Comparison of ENCODE assay signal across 1 cellular context in genomic region chr15:32677238-32677750, GRCh38.
A peak's percentile ranks its signal among the peaks of the same experiment; 100 is the strongest.
TF ChIP-seq lines count a peak whose summit lies in the region.

No MANE protein-coding gene starts in this region.

TF ChIP-seq in HepG2, 621 proteins besides CTCF, POLR2A, EP300 and RAD21 (continued from another document and continues in another):
- TF ChIP-seq IRF9 (CRISPR knock-in tag; IDR thresholded peaks at IDR 0.05; ENCODE audit: borderline replicate concordance): no peak
- TF ChIP-seq FOXA1 (IDR thresholded peaks at IDR 0.05): no peak
- peak; percentile 70 for TF ChIP-seq FOXA1 (CRISPR knock-in tag; IDR thresholded peaks at IDR 0.05)
- peak; percentile 48; the same call in 1 of the 2 replicates for TF ChIP-seq FOXK1 (CRISPR knock-in tag; IDR thresholded peaks at IDR 0.05; ENCODE audit: borderline replicate concordance, low read depth)
- no peak for TF ChIP-seq HNRNPLL (IDR thresholded peaks at IDR 0.05; ENCODE audit: low read depth, low read length, poor library complexity, severe bottlenecking)
- no peak for TF ChIP-seq ZSCAN5A (CRISPR knock-in tag; IDR thresholded peaks at IDR 0.05; ENCODE audit: borderline replicate concordance)
- TF ChIP-seq ZNF652 (CRISPR knock-in tag; IDR thresholded peaks at IDR 0.05; ENCODE audit: borderline replicate concordance, low read depth): peak; percentile 8; the same call in 1 of the 2 replicates
- TF ChIP-seq GATAD2A (CRISPR knock-in tag; IDR thresholded peaks at IDR 0.05): peak; percentile 82
- no peak for TF ChIP-seq MLLT10 (CRISPR knock-in tag; IDR thresholded peaks at IDR 0.05)
- no peak for TF ChIP-seq ZXDC (CRISPR knock-in tag; IDR thresholded peaks at IDR 0.05)
- TF ChIP-seq ZBTB7A (CRISPR knock-in tag; IDR thresholded peaks at IDR 0.05): no peak
- TF ChIP-seq PRDM15 (CRISPR knock-in tag; IDR thresholded peaks at IDR 0.05): no peak
- peak; percentile 81 for TF ChIP-seq SRF (IDR thresholded peaks at IDR 0.05; ENCODE audit: low read depth, low read length)
- no peak for TF ChIP-seq CENPX (CRISPR knock-in tag; IDR thresholded peaks at IDR 0.05)
- no peak for TF ChIP-seq SNAPC5 (CRISPR knock-in tag; IDR thresholded peaks at IDR 0.05; ENCODE audit: borderline replicate concordance)
- no peak for TF ChIP-seq ZBTB25 (CRISPR knock-in tag; IDR thresholded peaks at IDR 0.05)
- peak; percentile 43; the same call in 1 of the 2 replicates for TF ChIP-seq ZGPAT (CRISPR knock-in tag; IDR thresholded peaks at IDR 0.05)
- TF ChIP-seq ONECUT2 (CRISPR knock-in tag; IDR thresholded peaks at IDR 0.05): peak; percentile 69; the same call in 1 of the 2 replicates
- no peak for TF ChIP-seq DMTF1 (CRISPR knock-in tag; IDR thresholded peaks at IDR 0.05)
- TF ChIP-seq MAF1 (CRISPR knock-in tag; IDR thresholded peaks at IDR 0.05; ENCODE audit: borderline replicate concordance): no peak
- peak; percentile 35; the same call in 1 of the 2 replicates for TF ChIP-seq HNF4A (CRISPR knock-in tag; IDR thresholded peaks at IDR 0.05)
- peak; percentile 53 for TF ChIP-seq PATZ1 (CRISPR knock-in tag; IDR thresholded peaks at IDR 0.05)
- peak; percentile 46; the same call in 1 of the 2 replicates for TF ChIP-seq ZNF362 (CRISPR knock-in tag; IDR thresholded peaks at IDR 0.05; ENCODE audit: borderline replicate concordance)
- peak; percentile 38; the same call in 1 of the 2 replicates for TF ChIP-seq HOXA3 (CRISPR knock-in tag; IDR thresholded peaks at IDR 0.05)
- no peak for TF ChIP-seq ZNF768 (CRISPR knock-in tag; IDR thresholded peaks at IDR 0.05)
- no peak for TF ChIP-seq FLYWCH1 (CRISPR knock-in tag; IDR thresholded peaks at IDR 0.05)
- no peak for TF ChIP-seq TIGD3 (CRISPR knock-in tag; IDR thresholded peaks at IDR 0.05; ENCODE audit: borderline replicate concordance)
- peak; percentile 72 for TF ChIP-seq HDAC1 (CRISPR knock-in tag; IDR thresholded peaks at IDR 0.05)
- no peak for TF ChIP-seq UBTF (CRISPR knock-in tag; IDR thresholded peaks at IDR 0.05)
- TF ChIP-seq XRCC5 (optimal IDR thresholded peaks at IDR 0.05; ENCODE audit: low read length): no peak
- no peak for TF ChIP-seq ZNF274 (CRISPR knock-in tag; IDR thresholded peaks at IDR 0.05)
- no peak for TF ChIP-seq SRSF4 (IDR thresholded peaks at IDR 0.05; ENCODE audit: low read depth, low read length, poor library complexity, severe bottlenecking)
- TF ChIP-seq ZNF136 (CRISPR knock-in tag; IDR thresholded peaks at IDR 0.05; ENCODE audit: low read depth): no peak
